In the genomic region with DNA sequence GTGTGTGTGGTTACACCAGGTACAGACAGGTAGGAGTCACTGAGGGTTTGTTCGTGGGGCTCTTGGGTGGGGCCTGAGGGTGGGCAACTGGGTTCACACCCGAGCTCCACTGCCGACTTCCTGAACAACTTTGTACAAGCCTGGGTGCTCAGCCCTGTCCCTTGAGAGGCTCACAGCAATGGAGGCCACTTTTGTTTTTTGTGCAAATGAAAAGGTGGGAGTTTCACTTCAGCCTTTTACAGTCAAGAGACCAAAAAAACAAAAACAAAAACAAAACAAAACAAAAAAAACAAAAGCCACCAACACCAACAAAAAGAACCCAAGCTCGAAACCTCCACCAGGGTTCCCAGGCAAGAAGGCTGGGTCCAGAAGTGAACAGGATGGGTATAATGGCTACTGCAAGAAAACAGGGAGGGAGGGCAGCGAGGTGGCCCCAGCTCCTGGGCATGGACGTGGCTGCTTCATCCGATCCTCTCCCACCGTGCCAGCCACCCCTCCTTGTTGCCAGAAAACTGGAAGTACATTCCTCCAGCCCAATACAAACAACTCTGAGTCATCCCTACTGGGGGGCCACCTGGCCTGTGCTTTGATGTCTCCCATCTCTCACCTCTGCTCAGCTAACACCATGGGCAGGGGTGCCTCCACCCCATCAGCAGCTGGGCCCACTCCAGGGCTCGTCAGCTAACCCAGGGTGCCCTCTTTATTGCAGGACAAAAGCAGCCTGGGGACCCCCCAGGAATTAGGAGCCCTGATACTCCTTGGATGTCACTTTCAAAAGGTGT, we compare ENCODE assay signal across 10 cellular contexts. TPM values are rescaled to one million over a fixed set of nuclear protein-coding genes. Genes with fewer than 3 reads are reported as not detected.
DNase-seq lines count a peak whose midpoint lies in the region; ATAC-seq, FAIRE-seq and TF ChIP-seq lines count a peak whose summit lies in the region.
"Had no signal": no experiment of that assay in that cellular context is flagged by ENCODE, and none has a peak within 500 bp of the region (broad histone marks: within the 10 kb centered on the region; RNA-seq: fewer than 3 reads in every experiment).

No MANE protein-coding gene starts in this region.

- peaks cover 3% of the 10 kb centered on the region; the same call in 1 of the 2 replicates for H3K79me2 ChIP-seq in GM23338 (replicated peaks; ENCODE audit: insufficient read depth)

- H3K36me3 ChIP-seq in GM23338 (ENCODE audit: insufficient read depth) (no peaks in the 10 kb centered on the region), uterus (no peaks in the 10 kb centered on the region)

- CTCF ChIA-PET in A549 (lab: Yijun Ruan, JAX) = interaction anchor here (0.7 to 64.5 kb wide), 13 partner anchors 7 to 113 kb away, joined by 3 to 1994 read pairs (median 9); a partner anchor contains a TSS

- H4K20me1 ChIP-seq in GM23338 (replicated peaks; ENCODE audit: insufficient read depth) = peaks cover 2% of the 10 kb centered on the region; the same call in 1 of the 2 replicates

- 0 out of 2 replicates have a peak, but pooled peaks cover 3% of the 10 kb centered on the region for H3F3A ChIP-seq in GM23338 (replicated peaks; ENCODE audit: low read depth)

- H3K4me3 Mint-ChIP-seq in GM23338 = peak overlapping the region; percentile 23; the same call in 1 of the 3 replicates
- no peak overlapping the region for H3K4me3 Mint-ChIP-seq in mesothelial cell of epicardium

- POLR2A ChIA-PET in A549 (lab: Yijun Ruan, JAX) = interaction anchor here (0.7 to 2.1 kb wide), 4 partner anchors 9 to 214 kb away, joined by 3 to 6 read pairs (median 6); no protein-coding TSS in a partner anchor

- TF ChIP-seq RAD21 in A549 (conservative IDR thresholded peaks at IDR 0.05 in 1 of 2, IDR thresholded peaks at IDR 0.05 in 1 of 2) = no peak

- H3K4me1 ChIP-seq in A549 (peaks cover 41% of the 10 kb centered on the region), GM23338 (ENCODE audit: insufficient read depth) (peaks cover 25% of the 10 kb centered on the region; the same call in 1 of the 2 replicates), uterus (peaks cover 0 to 4% of the 10 kb centered on the region in 2 donors)

- peak overlapping the region; percentile 91 for H3K4me2 ChIP-seq in A549
- H3K4me2 ChIP-seq in GM23338 = peak overlapping the region; percentile 60; the same call in 1 of the 2 replicates

- no peaks in the 10 kb centered on the region for H3K36me3 Mint-ChIP-seq in GM23338 (ENCODE audit: low read depth)
- H3K36me3 Mint-ChIP-seq in mesothelial cell of epicardium = no peaks in the 10 kb centered on the region

- H2AFZ ChIP-seq in GM23338 = no peak overlapping the region

- H3K4me3 ChIP-seq in A549 = peak overlapping the region; percentile 81; the same call in 2 of the 3 replicates
- no peak overlapping the region for H3K4me3 ChIP-seq in GM23338
- H3K4me3 ChIP-seq in uterus = no peak overlapping the region

- H3K27me3 Mint-ChIP-seq in GM23338 (ENCODE audit: insufficient read depth, low read depth, poor library complexity) (peaks cover 21% of the 10 kb centered on the region), mesothelial cell of epicardium (ENCODE audit: low read depth) (peaks cover 5% of the 10 kb centered on the region)

- no peak for FAIRE-seq in A549 (lab: Jason Lieb, UNC)
- FAIRE-seq: G401.6 had no signal

- TF ChIP-seq EP300 in A549 (IDR thresholded peaks at IDR 0.05) = no peak

- H3K9me2 ChIP-seq in GM23338 (ENCODE audit: insufficient read depth) = no peaks in the 10 kb centered on the region

- intact Hi-C loops in uterus (cut with DNase I; ENCODE audit: low total_unique reads) = no loop called here
- intact Hi-C loops in head of caudate nucleus (cut with DNase I) = no loop called here

- H3K4me1 Mint-ChIP-seq in GM23338 (peaks cover 53% of the 10 kb centered on the region), mesothelial cell of epicardium (peaks cover 44% of the 10 kb centered on the region)

- 0 out of 2 replicates have a peak overlapping the region, but pooled peaks have one; percentile 53 for H3K27ac Mint-ChIP-seq in GM23338
- H3K27ac Mint-ChIP-seq in mesothelial cell of epicardium = peak overlapping the region; percentile 84

- TF ChIP-seq POLR2A in A549 (IDR thresholded peaks at IDR 0.05; ENCODE audit: low read length) (no peak), uterus (IDR thresholded peaks at IDR 0.05) (no peak)

- H3K27ac ChIP-seq in A549 (peak overlapping the region; percentile 83 to 96), GM23338 (ENCODE audit: low read depth) (no peak overlapping the region), uterus (peak overlapping the region in 1 of 2 donors; percentile 42)

- DNase-seq in A549 (ENCODE audit: low read depth in 1 of 2, low spot score in 1 of 2) = peak in 1 of 2 experiments; percentile 53
- no peak for DNase-seq in GM23338 (ENCODE audit: low spot score)
- DNase-seq in astrocyte of the hippocampus (ENCODE audit: low read depth, low spot score) = peak; percentile 48
- DNase-seq in mesothelial cell of epicardium (ENCODE audit: low spot score in 2 of 2, unreplicated experiment in 2 of 2) = no peak
- no peak for DNase-seq in uterus
- no peak for DNase-seq in head of caudate nucleus

- H3K9me3 ChIP-seq in A549 (no peaks in the 10 kb centered on the region), uterus (no peaks in the 10 kb centered on the region)

- H3K27me3 ChIP-seq in GM23338 (ENCODE audit: insufficient read depth) (peaks cover 4% of the 10 kb centered on the region; the same call in 1 of the 2 replicates), uterus (no peaks in the 10 kb centered on the region)

- H3K9me3 Mint-ChIP-seq in GM23338 (no peaks in the 10 kb centered on the region), mesothelial cell of epicardium (no peaks in the 10 kb centered on the region)
- H3K9me3 Mint-ChIP-seq: neural crest cell had no signal

- ATAC-seq in A549 = no peak
- ATAC-seq in GM23338 = no peak
- no peak for ATAC-seq in GM21825 (IDR thresholded peaks at IDR 0.05; ENCODE audit: unreplicated experiment)
- ATAC-seq in GM21786 (IDR thresholded peaks at IDR 0.05; ENCODE audit: unreplicated experiment) = no peak

- WGBS in A549 (ENCODE audit: missing lambda C conversion rate) = 51% methylated on average over 9 of the region's 9 CpGs

- TF ChIP-seq CTCF in A549 (IDR thresholded peaks at IDR 0.05) = no peak
- TF ChIP-seq CTCF in GM23338 (conservative IDR thresholded peaks at IDR 0.05; ENCODE audit: low read depth in 2 of 2) = no peak
- TF ChIP-seq CTCF in mesothelial cell of epicardium (IDR thresholded peaks at IDR 0.05; ENCODE audit: unreplicated experiment) = no peak
- TF ChIP-seq CTCF in uterus (IDR thresholded peaks at IDR 0.05) = no peak

RNA-seq across cellular contexts. Expression of a gene that starts 2.1 kb away (rescaled TPM):
- 14.0 and 19.9 TPM in 2 replicates for polyA plus RNA-seq in A549 (2011; rRNA removed)
- 37.0 and 54.6 TPM in 2 replicates for polyA plus RNA-seq in A549 (2012; cell fraction: cytosol; rRNA removed)
- polyA plus RNA-seq in A549 (2012; cell fraction: nucleus; rRNA removed) = 149 and 184 TPM in 2 replicates
- polyA plus RNA-seq in A549 (2017; fragmentation: RNase III; extraction: RNeasy Plus Mini Kit Qiagen cat#74134 plus additional on column Dnase treatment) = 42.9 to 50.2 TPM (median 46.0 TPM) in 3 replicates
- polyA minus RNA-seq in A549 (2011; rRNA and poly(A)+ RNA removed) = 17.4 and 22.8 TPM in 2 replicates
- total RNA-seq in GM23338 (2014; rRNA removed; shearing (Covaris generic)) = 19.5 and 29.5 TPM in 2 replicates
- polyA plus RNA-seq in GM23338 (2016; fragmentation: Nextera tagmentation; extraction: Ambion mirVana) = 9.4 and 10.5 TPM in 2 replicates
- total RNA-seq in mesothelial cell of epicardium = 19.1 to 21.6 TPM (median 21.5 TPM) in 3 replicates
- 10 to 100 TPM in 2 of 4 donors, 1 to 10 TPM in 2; 3.8 to 26.1 (median 8.4) TPM for total RNA-seq in uterus

RNA-seq across cellular contexts. Expression of a gene that starts 31.7 kb away (rescaled TPM):
- polyA plus RNA-seq in A549 (2011; rRNA removed) (0.08 TPM in 1 of 2 replicates, not detected in the other), A549 (2017; fragmentation: RNase III; extraction: RNeasy Plus Mini Kit Qiagen cat#74134 plus additional on column Dnase treatment) (0.13 TPM in 1 of 3 replicates, not detected in the others), GM23338 (2016; fragmentation: Nextera tagmentation; extraction: Ambion mirVana) (0.73 and 1.0 TPM in 2 replicates)
- polyA plus RNA-seq in A549 (2012; cell fraction: cytosol; rRNA removed) = 0.21 and 0.26 TPM in 2 replicates
- polyA plus RNA-seq in A549 (2012; cell fraction: nucleus; rRNA removed) = 0.78 and 0.96 TPM in 2 replicates
- polyA minus RNA-seq in A549 (2011; rRNA and poly(A)+ RNA removed) = not detected in 2 replicates
- 0.28 and 1.3 TPM in 2 replicates for total RNA-seq in GM23338 (2014; rRNA removed; shearing (Covaris generic))
- total RNA-seq in mesothelial cell of epicardium (0.22 to 0.40 TPM in 2 of 3 replicates, not detected in the other), uterus (not detected)
- total RNA-seq: neural crest cell had no signal

RNA-seq across cellular contexts. Expression of a gene that starts 38.4 kb away (rescaled TPM):
- polyA plus RNA-seq in A549 (2011; rRNA removed) (1.1 and 1.2 TPM in 2 replicates), A549 (2017; fragmentation: RNase III; extraction: RNeasy Plus Mini Kit Qiagen cat#74134 plus additional on column Dnase treatment) (1.1 to 2.0 TPM (median 1.3 TPM) in 3 replicates), GM23338 (2016; fragmentation: Nextera tagmentation; extraction: Ambion mirVana) (0.85 and 1.2 TPM in 2 replicates)
- polyA plus RNA-seq in A549 (2012; cell fraction: cytosol; rRNA removed) = 0.56 and 1.0 TPM in 2 replicates
- polyA plus RNA-seq in A549 (2012; cell fraction: nucleus; rRNA removed) = 0.54 and 0.76 TPM in 2 replicates
- 1.4 and 2.2 TPM in 2 replicates for polyA minus RNA-seq in A549 (2011; rRNA and poly(A)+ RNA removed)
- 1.7 and 2.1 TPM in 2 replicates for total RNA-seq in GM23338 (2014; rRNA removed; shearing (Covaris generic))
- total RNA-seq in mesothelial cell of epicardium (8.6 to 10.4 TPM (median 10.1 TPM) in 3 replicates), uterus (10 to 100 TPM in 2 of 4 donors, 1 to 10 TPM in 2; 7.8 to 33.2 (median 19.8) TPM)

RNA-seq across cellular contexts. Expression of a gene that starts 40.8 kb away (rescaled TPM):
- polyA plus RNA-seq in A549 (2011; rRNA removed) = 0.26 TPM in 1 of 2 replicates, not detected in the other
- not detected in 2 replicates for polyA plus RNA-seq in A549 (2012; cell fraction: cytosol; rRNA removed)
- 0.06 and 0.07 TPM in 2 replicates for polyA plus RNA-seq in A549 (2012; cell fraction: nucleus; rRNA removed)
- polyA plus RNA-seq in A549 (2017; fragmentation: RNase III; extraction: RNeasy Plus Mini Kit Qiagen cat#74134 plus additional on column Dnase treatment) = not detected in 3 replicates
- polyA minus RNA-seq in A549 (2011; rRNA and poly(A)+ RNA removed) = not detected in 2 replicates
- total RNA-seq in GM23338 (2014; rRNA removed; shearing (Covaris generic)) = 0.38 and 0.50 TPM in 2 replicates
- polyA plus RNA-seq in GM23338 (2016; fragmentation: Nextera tagmentation; extraction: Ambion mirVana) = 1.6 and 2.5 TPM in 2 replicates
- 8.7 to 9.9 TPM (median 9.9 TPM) in 3 replicates for total RNA-seq in mesothelial cell of epicardium
- total RNA-seq in uterus = 10 to 100 TPM in 1 of 4 donors, under 1 TPM in 2, not detected in 1; 0.26 to 13.4 (median 0.69) TPM

RNA-seq across cellular contexts. Expression of a gene that starts 46.1 kb away (rescaled TPM):
- polyA plus RNA-seq in A549 (2011; rRNA removed) = 22.0 and 28.8 TPM in 2 replicates
- 21.4 and 22.1 TPM in 2 replicates for polyA plus RNA-seq in A549 (2012; cell fraction: cytosol; rRNA removed)
- 69.1 and 79.4 TPM in 2 replicates for polyA plus RNA-seq in A549 (2012; cell fraction: nucleus; rRNA removed)
- polyA plus RNA-seq in A549 (2017; fragmentation: RNase III; extraction: RNeasy Plus Mini Kit Qiagen cat#74134 plus additional on column Dnase treatment) = 24.5 to 25.9 TPM (median 25.7 TPM) in 3 replicates
- polyA minus RNA-seq in A549 (2011; rRNA and poly(A)+ RNA removed) = 68.8 and 81.3 TPM in 2 replicates
- 73.7 and 79.4 TPM in 2 replicates for total RNA-seq in GM23338 (2014; rRNA removed; shearing (Covaris generic))
- polyA plus RNA-seq in GM23338 (2016; fragmentation: Nextera tagmentation; extraction: Ambion mirVana) = 30.4 and 30.9 TPM in 2 replicates
- 42.7 to 46.3 TPM (median 44.3 TPM) in 3 replicates for total RNA-seq in mesothelial cell of epicardium
- 10 to 100 TPM in 2 of 4 donors, 1 to 10 TPM in 2; 5.0 to 31.5 (median 17.9) TPM for total RNA-seq in uterus
